Comparison of ENCODE assay signal across 19 cellular contexts in genomic region chr5:72324186-72324825, GRCh38. TPM values are rescaled to one million over a fixed set of nuclear protein-coding genes. Genes with fewer than 3 reads are reported as not detected.
DNase-seq lines count a peak whose midpoint lies in the region; ATAC-seq and TF ChIP-seq lines count a peak whose summit lies in the region.
"Had no signal": no experiment of that assay in that cellular context is flagged by ENCODE, and none has a peak within 500 bp of the region (broad histone marks: within the 10 kb centered on the region; RNA-seq: fewer than 3 reads in every experiment).

No MANE protein-coding gene starts in this region.

- H3K4me1 ChIP-seq in GM23248 (ENCODE audit: insufficient read depth), result peaks cover 40% of the 10 kb centered on the region
- H3K4me1 ChIP-seq in foreskin keratinocyte, result peaks cover 15% of the 10 kb centered on the region
- peaks cover 0 to 55% (median 14%) of the 10 kb centered on the region in 3 donors for H3K4me1 ChIP-seq in esophagus squamous epithelium
- no peaks in the 10 kb centered on the region for H3K4me1 ChIP-seq in effector memory CD4-positive, alpha-beta T cell (ENCODE audit: control insufficient read depth, insufficient read depth, low read length, poor library complexity, severe bottlenecking)

- TF ChIP-seq POLR2A in esophagus squamous epithelium (IDR thresholded peaks at IDR 0.05), result no peak

- H3F3A ChIP-seq in GM23248 (ENCODE audit: insufficient read depth), result peaks cover 25% of the 10 kb centered on the region

- no peaks in the 10 kb centered on the region for H4K20me1 ChIP-seq in GM23248 (ENCODE audit: insufficient read depth)

- H3K79me2 ChIP-seq in GM23248 (ENCODE audit: insufficient read depth), result peaks cover 21% of the 10 kb centered on the region

- H3K4me3 ChIP-seq in GM23248 (no peak overlapping the region), esophagus squamous epithelium (no peak overlapping the region)
- no peak overlapping the region for H3K4me3 ChIP-seq in effector memory CD4-positive, alpha-beta T cell (ENCODE audit: insufficient read depth, low read depth, low read length, poor library complexity, severe bottlenecking)
- H3K4me3 ChIP-seq: GM23338, left lung, spleen had no signal

- H3K9me2 ChIP-seq in GM23248 (ENCODE audit: insufficient read depth), result no peaks in the 10 kb centered on the region

- H3K27me3 ChIP-seq in GM23248 (replicated peaks; ENCODE audit: insufficient read depth), result no peaks in the 10 kb centered on the region
- H3K27me3 ChIP-seq in foreskin keratinocyte, result no peaks in the 10 kb centered on the region
- no peaks in the 10 kb centered on the region for H3K27me3 ChIP-seq in esophagus squamous epithelium
- H3K27me3 ChIP-seq in effector memory CD4-positive, alpha-beta T cell (replicated peaks; ENCODE audit: control insufficient read depth, insufficient read depth, low read length, poor library complexity, severe bottlenecking), result no peaks in the 10 kb centered on the region
- H3K27me3 ChIP-seq: left lung, neutrophil, spleen had no signal

- DNase-seq in A172 (ENCODE audit: low spot score) (peak; percentile 80), GM23248 (peak; percentile 13), RKO (ENCODE audit: low spot score) (peak; percentile 23), foreskin keratinocyte (peak; percentile 73 to 88), hippocampal formation (lab: John Stamatoyannopoulos, UW) (no peak), esophagus squamous epithelium (lab: John Stamatoyannopoulos, UW) (no peak)
- DNase-seq in effector memory CD4-positive, alpha-beta T cell, result no peak
- no peak for DNase-seq in effector CD4-positive, alpha-beta T cell
- DNase-seq: activated CD4-positive, alpha-beta T cell treated with anti-CD3 and anti-CD28 coated beads, Interleukin-2, amount 10 ng/mL, durations not matched to agents 7 days and 5 days; activated CD8-positive, alpha-beta memory T cell treated with anti-CD3 and anti-CD28 coated beads, Interleukin-2, amount 50 U/mL, for 48 hours; activated gamma-delta T cell; CD4-positive, alpha-beta memory T cell; DMS79 treated with DMSO at 0.1 percent for 48 hours; left lung; NCI-H1417 treated with DMSO at 0.1 percent for 48 hours; NCI-H526 treated with DMSO at 0.1 percent for 48 hours; spleen had no signal

- H3K36me3 ChIP-seq in GM23248 (ENCODE audit: low read depth) (peaks cover 13% of the 10 kb centered on the region), esophagus squamous epithelium (peaks cover 0 to 56% (median 0%) of the 10 kb centered on the region in 3 donors)
- H3K36me3 ChIP-seq in effector memory CD4-positive, alpha-beta T cell (ENCODE audit: control insufficient read depth, insufficient read depth, low read length), result peaks cover 17% of the 10 kb centered on the region

- ATAC-seq in foreskin keratinocyte, result peak; percentile 77
- ATAC-seq: GM23338, left lung had no signal

- WGBS in GM23248 (ENCODE audit: low coverage in 1 of 2, low lambda C conversion rate in 2 of 2, missing lambda C conversion rate in 2 of 2), 2 experiments, result 81 to 84% methylated on average over 5 of the region's 5 CpGs
- WGBS in esophagus squamous epithelium, 2 donors, result 63 to 79% methylated on average over 5 of the region's 5 CpGs

- intact Hi-C loops in esophagus squamous epithelium (cut with DNase I), result no loop called here

- no peak overlapping the region for H3K9ac ChIP-seq in GM23248

- H2AFZ ChIP-seq in GM23248, result no peak overlapping the region
- H2AFZ ChIP-seq: GM23338 had no signal

- no peak overlapping the region for H3K27ac ChIP-seq in GM23248
- peak overlapping the region; percentile 15 for H3K27ac ChIP-seq in foreskin keratinocyte
- H3K27ac ChIP-seq in esophagus squamous epithelium, result no peak overlapping the region
- no peak overlapping the region for H3K27ac ChIP-seq in effector memory CD4-positive, alpha-beta T cell (ENCODE audit: insufficient read depth, low read length, poor library complexity, severe bottlenecking)
- H3K27ac ChIP-seq: left lung, neutrophil, spleen had no signal

- H3K4me2 ChIP-seq in GM23248 (ENCODE audit: unreplicated experiment), result no peak overlapping the region
- H3K4me2 ChIP-seq: GM23338 had no signal

- H3K9me3 ChIP-seq in GM23248 (ENCODE audit: low read depth) (no peaks in the 10 kb centered on the region), esophagus squamous epithelium (no peaks in the 10 kb centered on the region)
- no peaks in the 10 kb centered on the region for H3K9me3 ChIP-seq in effector memory CD4-positive, alpha-beta T cell (ENCODE audit: control insufficient read depth, low read length)
- H3K9me3 ChIP-seq: left lung, neutrophil, spleen had no signal

- in situ Hi-C loops in GM23248 (cut with MboI), result no loop called here

- TF ChIP-seq CTCF in foreskin keratinocyte (conservative IDR thresholded peaks at IDR 0.05) (no peak), esophagus squamous epithelium (IDR thresholded peaks at IDR 0.05) (no peak)

RNA-seq across cellular contexts. Expression of gene PTCD2, which starts 4.1 kb away (rescaled TPM):
- total RNA-seq in A172 (2014; rRNA removed; shearing (Covaris generic)), result 17.3 and 21.2 TPM in 2 replicates
- 15.5 and 17.1 TPM in 2 replicates for total RNA-seq in GM23248 (2014; rRNA removed; shearing (Covaris generic))
- 11.1 and 14.0 TPM in 2 replicates for polyA plus RNA-seq in GM23248 (2016; fragmentation: Nextera tagmentation; extraction: Ambion mirVana)
- 10.3 and 10.8 TPM in 2 replicates for total RNA-seq in foreskin keratinocyte
- polyA plus RNA-seq in foreskin keratinocyte, result 6.3 and 7.6 TPM in 2 replicates
- total RNA-seq in esophagus squamous epithelium, result 1 to 10 TPM; 3.1 to 8.7 (median 5.7) TPM

RNA-seq across cellular contexts. Expression of gene MRPS27, which starts 4.3 kb away (rescaled TPM):
- 84.1 and 94.9 TPM in 2 replicates for total RNA-seq in A172 (2014; rRNA removed; shearing (Covaris generic))
- 53.4 and 58.5 TPM in 2 replicates for total RNA-seq in GM23248 (2014; rRNA removed; shearing (Covaris generic))
- polyA plus RNA-seq in GM23248 (2016; fragmentation: Nextera tagmentation; extraction: Ambion mirVana) (35.2 and 36.4 TPM in 2 replicates), foreskin keratinocyte (45.1 and 51.7 TPM in 2 replicates)
- total RNA-seq in foreskin keratinocyte (77.0 and 77.9 TPM in 2 replicates), esophagus squamous epithelium (10 to 100 TPM; 33.7 to 60.0 (median 53.9) TPM)

Comparison
In these comparisons a context has a peak if more than half of its experiments do, and no peak if none do; other contexts are left out.
1. DNase-seq: peak in A172 (single experiment), GM23248 (single experiment), RKO (single experiment) and foreskin keratinocyte (2 of 2); none in hippocampal formation (0 of 2), esophagus squamous epithelium (single experiment), effector memory CD4-positive, alpha-beta T cell (0 of 3) and effector CD4-positive, alpha-beta T cell (single experiment).